Comparison of ENCODE assay signal across 20 cellular contexts in the genomic region with DNA sequence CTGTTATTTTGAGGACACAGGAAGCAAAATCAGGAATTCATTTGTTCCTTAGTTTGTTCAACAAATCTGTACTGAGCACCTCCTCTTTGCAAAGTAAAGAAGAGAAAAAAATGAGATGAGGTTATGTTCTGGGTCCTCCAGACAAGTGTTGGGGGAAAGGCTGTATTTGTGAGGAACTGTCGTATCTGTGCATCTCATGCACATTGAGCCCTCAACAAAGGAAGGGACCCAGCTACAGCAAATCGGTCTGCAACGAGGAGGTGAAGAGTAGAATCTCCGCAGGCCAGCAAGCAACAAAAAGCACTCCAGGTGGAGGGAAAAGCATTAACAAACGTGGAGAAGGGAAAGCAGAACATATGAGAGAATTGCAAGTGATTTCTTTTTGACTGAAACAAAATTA.
"Had no signal": no experiment of that assay in that cellular context is flagged by ENCODE, and none has a peak within 500 bp of the region (broad histone marks: within the 10 kb centered on the region; RNA-seq: fewer than 3 reads in every experiment).

No MANE protein-coding gene starts in this region.

- H3K4me1 Mint-ChIP-seq: activated naive CD8-positive, alpha-beta T cell treated with anti-CD3 and anti-CD28 coated beads for 36 hours; activated T-helper 17 cell treated with anti-CD3 and anti-CD28 coated beads, Interleukin-2, amount 50 U/mL, for 72 hours had no signal

- H3K4me3 Mint-ChIP-seq: activated CD4-positive, alpha-beta memory T cell treated with anti-CD3 and anti-CD28 coated beads, Interleukin-2, amount 10 ng/mL, durations not matched to agents 7 days and 5 days; activated CD4-positive, alpha-beta T cell treated with anti-CD3 and anti-CD28 coated beads for 36 hours; activated naive CD4-positive, alpha-beta T cell treated with anti-CD3 and anti-CD28 coated beads for 36 hours; activated naive CD8-positive, alpha-beta T cell treated with anti-CD3 and anti-CD28 coated beads for 36 hours; activated T-helper 17 cell treated with anti-CD3 and anti-CD28 coated beads, Interleukin-2, amount 50 U/mL, for 72 hours had no signal

- H3K9me3 Mint-ChIP-seq: activated naive CD4-positive, alpha-beta T cell treated with anti-CD3 and anti-CD28 coated beads for 36 hours; activated T-helper 17 cell treated with anti-CD3 and anti-CD28 coated beads, Interleukin-2, amount 50 U/mL, for 72 hours had no signal

- H3K36me3 Mint-ChIP-seq: activated naive CD8-positive, alpha-beta T cell treated with anti-CD3 and anti-CD28 coated beads for 36 hours had no signal

- H3K4me2 ChIP-seq: KMS-11 had no signal

- DNase-seq: activated CD4-positive, alpha-beta memory T cell treated with anti-CD3 and anti-CD28 coated beads, Interleukin-2, amount 10 ng/mL, durations not matched to agents 7 days and 5 days; activated CD4-positive, alpha-beta T cell treated with anti-CD3 and anti-CD28 coated beads for 36 hours; activated CD4-positive, alpha-beta T cell treated with anti-CD3 and anti-CD28 coated beads, Interleukin-2, amount 50 U/mL, for 1 hour; activated gamma-delta T cell; activated naive CD4-positive, alpha-beta T cell treated with anti-CD3 and anti-CD28 coated beads for 36 hours; activated naive CD8-positive, alpha-beta T cell treated with anti-CD3 and anti-CD28 coated beads for 36 hours; activated T-cell treated with anti-CD3 and anti-CD28 coated beads for 4 hours; activated T-cell treated with anti-CD3 and anti-CD28 coated beads, Interleukin-2, amount 50 U/mL, for 48 hours; brain microvascular endothelial cell; NCI-H1092; NCI-H1417; NCI-H2029 treated with DMSO at 0.1 percent for 48 hours; NCI-H524; PC-3; SHP77; T-helper 1 cell had no signal

- H3K4me3 ChIP-seq: cardiac muscle cell had no signal

- H3K27ac Mint-ChIP-seq: activated CD4-positive, alpha-beta memory T cell treated with anti-CD3 and anti-CD28 coated beads, Interleukin-2, amount 10 ng/mL, durations not matched to agents 7 days and 5 days; activated CD4-positive, alpha-beta T cell treated with anti-CD3 and anti-CD28 coated beads for 36 hours; activated naive CD4-positive, alpha-beta T cell treated with anti-CD3 and anti-CD28 coated beads for 36 hours; activated naive CD8-positive, alpha-beta T cell treated with anti-CD3 and anti-CD28 coated beads for 36 hours; activated T-helper 17 cell treated with anti-CD3 and anti-CD28 coated beads, Interleukin-2, amount 50 U/mL, for 72 hours had no signal

- H3K27me3 ChIP-seq: brain microvascular endothelial cell, cardiac muscle cell had no signal

- H3K27ac ChIP-seq: brain microvascular endothelial cell, cardiac muscle cell, KMS-11, VCaP had no signal

- H3K36me3 ChIP-seq: brain microvascular endothelial cell, cardiac muscle cell had no signal

- H3K9ac ChIP-seq: KMS-11 had no signal

- ATAC-seq: activated CD4-positive, alpha-beta T cell treated with anti-CD3 and anti-CD28 coated beads for 36 hours; activated T-helper 17 cell treated with anti-CD3 and anti-CD28 coated beads, Interleukin-2, amount 50 U/mL, for 72 hours; PC-3 had no signal
